In the genomic region with DNA sequence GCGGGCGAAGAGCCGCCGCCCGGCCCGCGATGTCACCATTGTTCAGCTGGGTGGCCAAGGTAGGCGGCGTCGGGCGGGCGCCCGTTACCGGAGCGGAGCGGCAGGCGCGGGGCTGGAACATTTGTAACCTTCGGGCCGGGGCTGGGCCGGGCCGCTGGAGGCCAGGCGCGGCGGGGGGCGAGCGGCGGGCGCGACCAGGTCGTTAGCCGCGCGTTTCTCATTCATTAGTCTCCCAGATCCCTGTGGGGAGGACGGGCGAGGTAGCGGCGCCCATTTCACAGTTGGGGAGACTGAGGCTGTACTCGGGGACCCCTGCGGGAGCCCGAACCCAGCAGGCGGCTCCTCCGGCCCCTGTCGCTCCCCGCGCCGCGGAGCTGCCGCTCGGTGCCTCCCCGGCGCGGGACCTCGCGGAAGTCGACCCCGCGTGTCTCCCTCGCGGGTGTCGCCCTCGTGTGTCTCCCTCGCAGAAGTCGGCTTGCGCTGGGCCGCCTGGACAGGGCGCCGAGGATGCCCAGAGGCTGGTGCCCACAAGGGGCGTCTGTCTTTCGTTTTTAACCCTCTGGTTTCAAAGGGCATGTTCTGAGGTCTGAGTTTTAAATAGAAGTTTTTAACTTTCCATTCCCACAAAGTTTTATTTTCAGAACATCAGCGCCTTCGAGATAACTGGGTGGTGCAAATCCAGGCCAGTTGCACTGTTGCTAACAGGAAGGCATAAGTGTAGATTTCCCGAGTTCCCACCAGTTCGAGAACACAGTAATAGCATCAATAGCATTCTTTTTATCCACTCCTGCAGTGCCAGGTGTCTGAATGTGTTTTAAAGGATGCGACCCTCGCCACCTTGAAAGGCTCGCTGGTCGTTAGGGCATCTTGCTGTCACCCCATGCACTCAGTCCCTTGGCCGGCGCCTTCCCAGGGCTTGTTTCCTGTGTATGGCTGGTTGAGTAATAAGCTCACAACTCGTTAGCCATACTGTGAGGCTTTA, we compare ENCODE assay signal across 8 cellular contexts. TPM values are rescaled to one million over a fixed set of nuclear protein-coding genes. Genes with fewer than 3 reads are reported as not detected.
DNase-seq lines count a peak whose midpoint lies in the region; ATAC-seq and TF ChIP-seq lines count a peak whose summit lies in the region.

No MANE protein-coding gene starts in this region.

- peak; percentile 16 for DNase-seq in NCI-H1694 treated with DMSO at 0.1 percent for 48 hours (lab: John Stamatoyannopoulos, UW)
- no peak for DNase-seq in NCI-H1694 (lab: John Stamatoyannopoulos, UW)
- peak; percentile 46 for DNase-seq in NCI-H1092 (lab: John Stamatoyannopoulos, UW)
- DNase-seq in activated CD4-positive, alpha-beta T cell treated with anti-CD3 and anti-CD28 coated beads, Interleukin-2, amount 50 U/mL, for 4 hours: peak; percentile 68 to 72
- DNase-seq in dermis microvascular lymphatic vessel endothelial cell (ENCODE audit: low read depth in 2 of 2): peak; percentile 26 to 72
- DNase-seq in lower leg skin (ENCODE audit: low spot score in 2 of 2): peak; percentile 29 to 94
- DNase-seq in stimulated activated CD4-positive, alpha-beta T cell treated with anti-CD3 and anti-CD28 coated beads, Interleukin-4, amount 100 ng/mL, for 48 hours (ENCODE audit: low read depth in 2 of 2): peak; percentile 35 to 56

- peak; percentile 64 for ATAC-seq in HG02588 (IDR thresholded peaks at IDR 0.05; ENCODE audit: unreplicated experiment)

- H3K4me3 ChIP-seq in lower leg skin (ENCODE audit: low read depth, poor library complexity, severe bottlenecking): peak overlapping the region; percentile 57

- intact Hi-C loops in lower leg skin (cut with DNase I; ENCODE audit: low total_unique reads): no loop called here

- TF ChIP-seq CTCF in lower leg skin (IDR thresholded peaks at IDR 0.05): no peak

- no peak for TF ChIP-seq POLR2A in lower leg skin (IDR thresholded peaks at IDR 0.05)

- WGBS in lower leg skin, 2 donors: 5 to 16% methylated on average over 19 to 39 of the region's 81 CpGs

RNA-seq across cellular contexts. Expression of a gene that starts 17.6 kb away (rescaled TPM):
- not detected in 2 replicates for total RNA-seq in dermis microvascular lymphatic vessel endothelial cell
- not detected for total RNA-seq in lower leg skin
